In the genomic region with DNA sequence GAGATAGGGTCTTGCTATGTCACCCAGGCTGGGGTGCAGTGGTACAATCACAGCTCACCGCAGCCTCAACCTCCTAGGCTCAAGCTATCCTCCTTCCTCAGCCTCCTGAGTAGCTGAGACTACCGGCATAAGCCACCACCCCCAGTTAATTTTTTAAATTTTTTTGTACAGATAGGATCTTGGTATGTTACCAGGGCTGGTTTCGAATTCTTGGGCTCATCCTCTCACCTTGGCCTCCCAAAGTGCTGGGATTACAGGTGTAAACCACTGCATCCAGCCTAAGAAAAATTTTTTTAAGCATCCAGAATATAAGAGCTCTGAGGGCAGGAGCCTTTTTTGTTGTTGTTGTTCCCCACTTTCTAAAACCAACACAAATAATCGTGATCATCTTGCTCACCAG, we compare ENCODE assay signal across 32 cellular contexts. TPM values are rescaled to one million over a fixed set of nuclear protein-coding genes. Genes with fewer than 3 reads are reported as not detected.
DNase-seq lines count a peak whose midpoint lies in the region; ATAC-seq and TF ChIP-seq lines count a peak whose summit lies in the region.
"Had no signal": no experiment of that assay in that cellular context is flagged by ENCODE, and none has a peak within 500 bp of the region (broad histone marks: within the 10 kb centered on the region; RNA-seq: fewer than 3 reads in every experiment).

No MANE protein-coding gene starts in this region.

- H3K4me3 ChIP-seq in trophoblast cell (ENCODE audit: low read depth, low read length) (no peak overlapping the region), lower leg skin (ENCODE audit: low read depth, poor library complexity, severe bottlenecking) (no peak overlapping the region)
- no peak overlapping the region for H3K4me3 ChIP-seq in CD8-positive, alpha-beta memory T cell (ENCODE audit: low read length)
- H3K4me3 ChIP-seq: A549; BLaER1; BLaER1 treated with 17β-estradiol and CSF1 and Interleukin-3, amounts not matched to agents 10 nM and 100 nM had no signal

- H3K79me1 ChIP-seq in trophoblast cell (ENCODE audit: low read length), result no peaks in the 10 kb centered on the region

- no peaks in the 10 kb centered on the region for H3K4me1 Mint-ChIP-seq in central memory CD8-positive, alpha-beta T cell
- no peaks in the 10 kb centered on the region for H3K4me1 Mint-ChIP-seq in endothelial cell (ENCODE audit: unreplicated experiment)
- H3K4me1 Mint-ChIP-seq in CD8-positive, alpha-beta memory T cell, result no peaks in the 10 kb centered on the region
- H3K4me1 Mint-ChIP-seq: B cell, CD14-positive monocyte had no signal

- no peak overlapping the region for H4K91ac ChIP-seq in trophoblast cell (ENCODE audit: low read depth, low read length)

- ATAC-seq in central memory CD8-positive, alpha-beta T cell (replicated peaks; ENCODE audit: extremely low read depth, poor library complexity, severe bottlenecking), result no peak
- ATAC-seq: A549; CD8-positive, alpha-beta T cell had no signal

- H2BK120ac ChIP-seq in trophoblast cell (ENCODE audit: insufficient read depth, low read length, poor library complexity), result no peak overlapping the region

- H3K27me3 ChIP-seq in trophoblast cell (ENCODE audit: insufficient read depth, low read length), result no peaks in the 10 kb centered on the region
- no peaks in the 10 kb centered on the region for H3K27me3 ChIP-seq in CD8-positive, alpha-beta memory T cell (ENCODE audit: insufficient read depth, low read length, poor library complexity, severe bottlenecking)
- H3K27me3 ChIP-seq: BE2C; BLaER1; BLaER1 treated with 17β-estradiol and CSF1 and Interleukin-3, amounts not matched to agents 10 nM and 100 nM had no signal

- intact Hi-C loops in lower leg skin (cut with DNase I; ENCODE audit: low total_unique reads), result no loop called here

- no peak for TF ChIP-seq CTCF in endothelial cell (IDR thresholded peaks at IDR 0.05; ENCODE audit: unreplicated experiment)
- TF ChIP-seq CTCF in lower leg skin (IDR thresholded peaks at IDR 0.05), result no peak

- DNase-seq in central memory CD8-positive, alpha-beta T cell (ENCODE audit: low spot score in 2 of 2), result no peak
- DNase-seq in endothelial cell (ENCODE audit: low spot score) (no peak), trophoblast cell (peak; percentile 43 to 81), lower leg skin (ENCODE audit: low spot score in 2 of 2) (no peak), NCI-H345 treated with DMSO at 0.1 percent for 48 hours (lab: John Stamatoyannopoulos, UW; ENCODE audit: unreplicated experiment) (no peak)
- no peak for DNase-seq in CD8-positive, alpha-beta memory T cell
- DNase-seq: 8988T; ACHN; AML-193; BE2C; C1 segment of cervical spinal cord; Caco-2; Calu3; CD4-positive, alpha-beta memory T cell; CD4-positive, alpha-beta T cell; CD4-positive, CD25-positive, alpha-beta regulatory T cell; CD8-positive, alpha-beta T cell; COR-L47; DMS 273 treated with DMSO at 0.1 percent for 48 hours; DMS153; DMS53; DMS79; DMS79 treated with DMSO at 0.1 percent for 48 hours; DND-41; EL had no signal

- peak overlapping the region; percentile 65 for H3K27ac Mint-ChIP-seq in central memory CD8-positive, alpha-beta T cell (ENCODE audit: low read depth)
- no peak overlapping the region for H3K27ac Mint-ChIP-seq in endothelial cell (ENCODE audit: unreplicated experiment)
- H3K27ac Mint-ChIP-seq in CD8-positive, alpha-beta memory T cell, result peak overlapping the region in 2 of 8 donors; percentile 29 to 64
- H3K27ac Mint-ChIP-seq: B cell; CD4-positive, alpha-beta T cell; CD4-positive, CD25-positive, alpha-beta regulatory T cell; CD8-positive, alpha-beta T cell had no signal

- H2BK5ac ChIP-seq in trophoblast cell (ENCODE audit: low read depth, low read length, poor library complexity), result no peak overlapping the region

- H3K36me3 ChIP-seq in trophoblast cell (ENCODE audit: control insufficient read depth in 1 of 2, insufficient read depth in 2 of 2, low read length in 2 of 2), result peaks cover 21 to 26% of the 10 kb centered on the region in 2 experiments
- peaks cover 19% of the 10 kb centered on the region for H3K36me3 ChIP-seq in CD8-positive, alpha-beta memory T cell (ENCODE audit: insufficient read depth, low read length)

- no peak overlapping the region for H2BK12ac ChIP-seq in trophoblast cell (ENCODE audit: low read length)

- WGBS in trophoblast cell (ENCODE audit: extremely low coverage, insufficient coverage, insufficient read length), result no CpG with 5 or more reads among the region's 4 CpGs
- 96% methylated on average over 4 of the region's 4 CpGs for WGBS in lower leg skin, 2 donors

- H3K4me3 Mint-ChIP-seq in central memory CD8-positive, alpha-beta T cell, result no peak overlapping the region
- peak overlapping the region; percentile 18 for H3K4me3 Mint-ChIP-seq in endothelial cell (ENCODE audit: unreplicated experiment)
- H3K4me3 Mint-ChIP-seq in CD8-positive, alpha-beta memory T cell, result no peak overlapping the region
- H3K4me3 Mint-ChIP-seq: B cell; CD14-positive monocyte; CD4-positive, alpha-beta memory T cell; CD4-positive, alpha-beta T cell; CD4-positive, CD25-positive, alpha-beta regulatory T cell; CD8-positive, alpha-beta T cell had no signal

- no peaks in the 10 kb centered on the region for H3K79me2 ChIP-seq in trophoblast cell (ENCODE audit: control insufficient read depth, insufficient read depth, low read length, poor library complexity)

- H3K27ac ChIP-seq in trophoblast cell (ENCODE audit: low read depth, low read length), result no peak overlapping the region
- no peak overlapping the region for H3K27ac ChIP-seq in CD8-positive, alpha-beta memory T cell (ENCODE audit: low read depth, low read length)
- H3K27ac ChIP-seq: 22Rv1; A549; BLaER1; BLaER1 treated with 17β-estradiol and CSF1 and Interleukin-3, amounts not matched to agents 10 nM and 100 nM; C4-2B had no signal

- no peaks in the 10 kb centered on the region for H3K27me3 Mint-ChIP-seq in central memory CD8-positive, alpha-beta T cell
- no peaks in the 10 kb centered on the region for H3K27me3 Mint-ChIP-seq in endothelial cell (ENCODE audit: unreplicated experiment)
- no peaks in the 10 kb centered on the region for H3K27me3 Mint-ChIP-seq in CD8-positive, alpha-beta memory T cell
- H3K27me3 Mint-ChIP-seq: B cell; CD4-positive, alpha-beta memory T cell; CD4-positive, alpha-beta T cell; CD4-positive, CD25-positive, alpha-beta regulatory T cell had no signal

- no peak overlapping the region for H3K23ac ChIP-seq in trophoblast cell (ENCODE audit: low read length)

- H2AK5ac ChIP-seq in trophoblast cell (ENCODE audit: low read length), result no peak overlapping the region

- no peak overlapping the region for H4K8ac ChIP-seq in trophoblast cell (ENCODE audit: low read depth, low read length)

- H3K14ac ChIP-seq in trophoblast cell (ENCODE audit: low read length), result no peak overlapping the region

- no peaks in the 10 kb centered on the region for H3K9me3 ChIP-seq in trophoblast cell (ENCODE audit: insufficient read depth, low read depth, low read length)
- no peaks in the 10 kb centered on the region for H3K9me3 ChIP-seq in CD8-positive, alpha-beta memory T cell (ENCODE audit: low read length)
- H3K9me3 ChIP-seq: A549; BE2C; BLaER1; BLaER1 treated with 17β-estradiol and CSF1 and Interleukin-3, amounts not matched to agents 10 nM and 100 nM; Caco-2 had no signal

- no peak overlapping the region for H3K18ac ChIP-seq in trophoblast cell (ENCODE audit: low read length)

- H3K4me1 ChIP-seq in trophoblast cell (ENCODE audit: control insufficient read depth in 1 of 2, insufficient read depth in 2 of 2, low read length in 2 of 2), result peaks cover 0 to 3% of the 10 kb centered on the region in 2 experiments
- no peaks in the 10 kb centered on the region for H3K4me1 ChIP-seq in CD8-positive, alpha-beta memory T cell (ENCODE audit: insufficient read depth, low read length)
- H3K4me1 ChIP-seq: BE2C; BLaER1; BLaER1 treated with 17β-estradiol and CSF1 and Interleukin-3, amounts not matched to agents 10 nM and 100 nM had no signal

- no peak overlapping the region for H3K9ac ChIP-seq in trophoblast cell (ENCODE audit: low read length)
- H3K9ac ChIP-seq: BLaER1; BLaER1 treated with 17β-estradiol and CSF1 and Interleukin-3, amounts not matched to agents 10 nM and 100 nM had no signal

- H3K4ac ChIP-seq in trophoblast cell (ENCODE audit: low read depth, low read length), result no peak overlapping the region

- no peak for TF ChIP-seq POLR2A in lower leg skin (IDR thresholded peaks at IDR 0.05)

- H3K9me3 Mint-ChIP-seq in central memory CD8-positive, alpha-beta T cell, result no peaks in the 10 kb centered on the region
- no peaks in the 10 kb centered on the region for H3K9me3 Mint-ChIP-seq in endothelial cell (ENCODE audit: unreplicated experiment)
- H3K9me3 Mint-ChIP-seq in CD8-positive, alpha-beta memory T cell, result no peaks in the 10 kb centered on the region
- H3K9me3 Mint-ChIP-seq: CD14-positive monocyte; CD4-positive, alpha-beta memory T cell; CD4-positive, alpha-beta T cell; CD4-positive, CD25-positive, alpha-beta regulatory T cell; CD8-positive, alpha-beta T cell had no signal

- H2AFZ ChIP-seq in trophoblast cell (ENCODE audit: insufficient read depth, low read length, poor library complexity), result no peak overlapping the region

- POLR2A ChIA-PET in CD8-positive, alpha-beta memory T cell (lab: Charles Lee), result no interaction called here

- no peak overlapping the region for H3K4me2 ChIP-seq in trophoblast cell (ENCODE audit: low read length)
- H3K4me2 ChIP-seq: A549; BLaER1; BLaER1 treated with 17β-estradiol and CSF1 and Interleukin-3, amounts not matched to agents 10 nM and 100 nM had no signal

- H3K36me3 Mint-ChIP-seq in central memory CD8-positive, alpha-beta T cell (ENCODE audit: insufficient read depth), result peaks cover 53% of the 10 kb centered on the region
- peaks cover 16% of the 10 kb centered on the region for H3K36me3 Mint-ChIP-seq in endothelial cell (ENCODE audit: low read depth, unreplicated experiment)
- H3K36me3 Mint-ChIP-seq in CD8-positive, alpha-beta memory T cell, result peaks cover 4 to 65% (median 13%) of the 10 kb centered on the region in 3 donors

- no peak overlapping the region for H4K12ac ChIP-seq in trophoblast cell (ENCODE audit: low read depth, low read length)

- CTCF ChIA-PET in CD8-positive, alpha-beta memory T cell (lab: Charles Lee), result interaction anchor here (1.2 to 1.8 kb wide), 2 partner anchors 11 to 72 kb away, joined by 3 to 5 read pairs; no protein-coding TSS in a partner anchor

RNA-seq across cellular contexts. Expression of gene MAP6D1, which starts 14.4 kb away (rescaled TPM):
- total RNA-seq in endothelial cell (ENCODE audit: unreplicated experiment) (0.90 TPM), lower leg skin (10 to 100 TPM in 2 of 4 donors, 1 to 10 TPM in 2; 2.6 to 19.2 (median 11.7) TPM)
- 3.0 and 3.5 TPM in 2 replicates for polyA plus RNA-seq in trophoblast cell (2013)
- 1 to 10 TPM; 3.7 to 3.8 TPM for total RNA-seq in CD8-positive, alpha-beta memory T cell
- polyA plus RNA-seq in CD8-positive, alpha-beta memory T cell, result 3.6 TPM

RNA-seq across cellular contexts. Expression of gene PARL, which starts 44.9 kb away (rescaled TPM):
- 62.9 TPM for total RNA-seq in endothelial cell (ENCODE audit: unreplicated experiment)
- polyA plus RNA-seq in trophoblast cell (2013), result 54.4 and 56.6 TPM in 2 replicates
- 10 to 100 TPM; 19.5 to 40.5 (median 22.3) TPM for total RNA-seq in lower leg skin
- total RNA-seq in CD8-positive, alpha-beta memory T cell, result 10 to 100 TPM; 95.9 to 98.1 TPM
- polyA plus RNA-seq in CD8-positive, alpha-beta memory T cell, result 93.4 TPM

Comparison
In these comparisons a context has a peak if more than half of its experiments do, and no peak if none do; other contexts are left out.
1. DNase-seq: peak in trophoblast cell (2 of 2); none in central memory CD8-positive, alpha-beta T cell (0 of 2), endothelial cell (single experiment), lower leg skin (0 of 2), NCI-H345 treated with DMSO at 0.1 percent for 48 hours (single experiment) and CD8-positive, alpha-beta memory T cell (0 of 5).